Comparison of ENCODE assay signal across 16 cellular contexts in genomic region chr17:83173180-83173996, GRCh38.
A peak's percentile ranks its signal among the peaks of the same experiment; 100 is the strongest.
DNase-seq lines count a peak whose midpoint lies in the region; ATAC-seq and TF ChIP-seq lines count a peak whose summit lies in the region.
"Had no signal": no experiment of that assay in that cellular context is flagged by ENCODE, and none has a peak within 500 bp of the region (broad histone marks: within the 10 kb centered on the region; RNA-seq: fewer than 3 reads in every experiment).

No MANE protein-coding gene starts in this region.

- H3K9ac ChIP-seq in BLaER1, result no peak overlapping the region

- H3K4me3 ChIP-seq in BLaER1 (no peak overlapping the region), right atrium auricular region (no peak overlapping the region), ovary (no peak overlapping the region)
- H3K4me3 ChIP-seq: PC-9 had no signal

- no peak for TF ChIP-seq POLR2A in ovary (IDR thresholded peaks at IDR 0.05)

- ATAC-seq in GM18868 (IDR thresholded peaks at IDR 0.05; ENCODE audit: unreplicated experiment), result no peak
- ATAC-seq: activated CD8-positive, alpha-beta T cell treated with anti-CD3 and anti-CD28 coated beads, Interleukin-2, amount 10 ng/mL, durations not matched to agents 7 days and 5 days had no signal

- no peak overlapping the region for H3K27ac ChIP-seq in BLaER1
- H3K27ac ChIP-seq in right atrium auricular region, result no peak overlapping the region
- no peak overlapping the region for H3K27ac ChIP-seq in ovary
- H3K27ac ChIP-seq: PC-9 had no signal

- 89 to 93% (median 91%) methylated on average over 20 to 27 of the region's 27 CpGs for WGBS in ovary, 3 donors

- intact Hi-C loops in ovary (cut with DNase I), result no loop called here

- no peak for TF ChIP-seq EP300 in ovary (IDR thresholded peaks at IDR 0.05)

- H3K9me3 ChIP-seq in BLaER1, result no peaks in the 10 kb centered on the region
- no peaks in the 10 kb centered on the region for H3K9me3 ChIP-seq in right atrium auricular region
- no peaks in the 10 kb centered on the region for H3K9me3 ChIP-seq in ovary

- TF ChIP-seq CTCF in right atrium auricular region (IDR thresholded peaks at IDR 0.05) (no peak), ovary (IDR thresholded peaks at IDR 0.05) (no peak)

- H3K4me1 ChIP-seq in BLaER1, result peaks cover 34% of the 10 kb centered on the region
- H3K4me1 ChIP-seq in right atrium auricular region, result no peaks in the 10 kb centered on the region
- no peaks in the 10 kb centered on the region for H3K4me1 ChIP-seq in ovary (ENCODE audit: insufficient read depth)

- H4K20me1 ChIP-seq in BLaER1, result no peaks in the 10 kb centered on the region

- H3K27me3 ChIP-seq in BLaER1 (no peaks in the 10 kb centered on the region), right atrium auricular region (no peaks in the 10 kb centered on the region), ovary (no peaks in the 10 kb centered on the region)

- peak; percentile 3 for DNase-seq in GM03348 (ENCODE audit: low spot score)
- peak; percentile 32 for DNase-seq in right atrium auricular region (ENCODE audit: low spot score)
- DNase-seq in ovary, result peak in 4 of 5 donors; percentile 7 to 32 (median 13)
- DNase-seq in stimulated activated CD4-positive, alpha-beta T cell treated with anti-CD3 and anti-CD28 coated beads, Interleukin-2, amount 100 ng/mL, for 24 hours, result no peak
- DNase-seq in cerebellar cortex (ENCODE audit: low spot score), result no peak
- DNase-seq: activated CD8-positive, alpha-beta T cell treated with anti-CD3 and anti-CD28 coated beads, Interleukin-2, amount 10 ng/mL, durations not matched to agents 7 days and 5 days; AML-193; amniotic stem cell; central memory CD4-positive, alpha-beta T cell; effector memory CD4-positive, alpha-beta T cell; NCI-H1436 treated with DMSO at 0.1 percent for 48 hours; NCI-H2171 treated with DMSO at 0.1 percent for 48 hours; PC-9; stimulated activated CD4-positive, alpha-beta T cell treated with anti-CD3 and anti-CD28 coated beads, Interleukin-4, amount 100 ng/mL, for 1 hour had no signal

- H3K36me3 ChIP-seq in BLaER1 (no peaks in the 10 kb centered on the region), right atrium auricular region (no peaks in the 10 kb centered on the region), ovary (no peaks in the 10 kb centered on the region)

- peak overlapping the region; percentile 88 for H3K4me2 ChIP-seq in BLaER1
- H3K4me2 ChIP-seq: PC-9 had no signal

Comparison
In these comparisons a context has a peak if more than half of its experiments do, and no peak if none do; other contexts are left out.
1. DNase-seq: peak in GM03348 (single experiment), right atrium auricular region (single experiment) and ovary (4 of 5); none in stimulated activated CD4-positive, alpha-beta T cell treated with anti-CD3 and anti-CD28 coated beads, Interleukin-2, amount 100 ng/mL, for 24 hours (0 of 2) and cerebellar cortex (single experiment).